2 cellular contexts compared by ENCODE assay signal in the genomic region with DNA sequence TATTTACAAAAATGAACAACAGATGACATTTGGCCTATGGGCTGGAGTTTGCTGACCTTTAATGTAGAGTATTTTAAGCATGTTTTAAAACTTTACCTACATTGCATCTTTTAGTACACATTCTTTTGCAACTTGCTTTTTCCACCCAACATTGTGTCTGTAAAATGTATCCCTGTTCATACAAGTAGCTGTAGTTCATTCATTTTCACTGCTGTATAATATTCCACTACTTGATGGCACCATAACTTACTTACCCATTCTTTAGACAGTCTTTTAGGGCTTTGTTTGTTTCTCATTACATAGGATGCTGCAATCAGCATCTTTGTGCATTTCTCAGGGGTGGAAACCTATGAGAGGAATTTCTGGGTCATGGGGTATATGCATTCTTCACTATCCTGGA.
TF ChIP-seq lines count a peak whose summit lies in the region.

No MANE protein-coding gene starts in this region.

TF ChIP-seq in HepG2, 621 proteins besides CTCF, POLR2A, EP300 and RAD21 (continued from another document):
- TF ChIP-seq, protein P1, sequence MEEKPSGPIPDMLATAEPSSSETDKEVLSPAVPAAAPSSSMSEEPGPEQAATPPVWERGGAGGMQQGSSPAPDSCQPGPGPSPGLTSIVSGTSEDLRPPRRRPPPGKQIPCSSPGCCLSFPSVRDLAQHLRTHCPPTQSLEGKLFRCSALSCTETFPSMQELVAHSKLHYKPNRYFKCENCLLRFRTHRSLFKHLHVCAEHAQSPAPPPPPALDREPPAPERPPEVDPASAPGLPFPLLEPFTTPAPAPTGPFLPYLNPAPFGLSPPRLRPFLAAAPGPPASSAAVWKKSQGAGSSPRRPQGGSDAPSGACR (CRISPR knock-in tag; IDR thresholded peaks at IDR 0.05): no peak
- TF ChIP-seq LCORL (IDR thresholded peaks at IDR 0.05) (no peak), LCORL (CRISPR knock-in tag; IDR thresholded peaks at IDR 0.05) (no peak), NBN (conservative IDR thresholded peaks at IDR 0.05) (no peak), MXD4 (CRISPR knock-in tag; IDR thresholded peaks at IDR 0.05) (no peak), ZNF766 (CRISPR knock-in tag; IDR thresholded peaks at IDR 0.05; ENCODE audit: borderline replicate concordance) (no peak), ARNT (IDR thresholded peaks at IDR 0.05) (no peak), YEATS4 (CRISPR knock-in tag; IDR thresholded peaks at IDR 0.05; ENCODE audit: borderline replicate concordance) (no peak), DPF2 (CRISPR knock-in tag; IDR thresholded peaks at IDR 0.05; ENCODE audit: borderline replicate concordance, low read depth) (no peak), ZNF556 (CRISPR knock-in tag; IDR thresholded peaks at IDR 0.05; ENCODE audit: borderline replicate concordance) (no peak), NFRKB (IDR thresholded peaks at IDR 0.05) (no peak), ZNF589 (CRISPR knock-in tag; conservative IDR thresholded peaks at IDR 0.05) (no peak), ZNF570 (CRISPR knock-in tag; IDR thresholded peaks at IDR 0.05; ENCODE audit: borderline replicate concordance) (no peak), ZNF776 (CRISPR knock-in tag; IDR thresholded peaks at IDR 0.05) (no peak), NPAS2 (CRISPR knock-in tag; IDR thresholded peaks at IDR 0.05; ENCODE audit: borderline replicate concordance) (no peak), GATAD1 (CRISPR knock-in tag; IDR thresholded peaks at IDR 0.05) (no peak), ZSCAN29 (CRISPR knock-in tag; conservative IDR thresholded peaks at IDR 0.05) (no peak), ZNF781 (CRISPR knock-in tag; IDR thresholded peaks at IDR 0.05; ENCODE audit: borderline replicate concordance, not compliant biosample characterization) (no peak)
- TF ChIP-seq, protein P2, sequence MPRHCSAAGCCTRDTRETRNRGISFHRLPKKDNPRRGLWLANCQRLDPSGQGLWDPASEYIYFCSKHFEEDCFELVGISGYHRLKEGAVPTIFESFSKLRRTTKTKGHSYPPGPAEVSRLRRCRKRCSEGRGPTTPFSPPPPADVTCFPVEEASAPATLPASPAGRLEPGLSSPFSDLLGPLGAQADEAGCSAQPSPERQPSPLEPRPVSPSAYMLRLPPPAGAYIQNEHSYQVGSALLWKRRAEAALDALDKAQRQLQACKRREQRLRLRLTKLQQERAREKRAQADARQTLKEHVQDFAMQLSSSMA (CRISPR knock-in tag; IDR thresholded peaks at IDR 0.05): no peak

TF ChIP-seq in K562, 482 proteins besides CTCF, POLR2A, EP300 and RAD21 (continued from another document):
- TF ChIP-seq, protein P3, sequence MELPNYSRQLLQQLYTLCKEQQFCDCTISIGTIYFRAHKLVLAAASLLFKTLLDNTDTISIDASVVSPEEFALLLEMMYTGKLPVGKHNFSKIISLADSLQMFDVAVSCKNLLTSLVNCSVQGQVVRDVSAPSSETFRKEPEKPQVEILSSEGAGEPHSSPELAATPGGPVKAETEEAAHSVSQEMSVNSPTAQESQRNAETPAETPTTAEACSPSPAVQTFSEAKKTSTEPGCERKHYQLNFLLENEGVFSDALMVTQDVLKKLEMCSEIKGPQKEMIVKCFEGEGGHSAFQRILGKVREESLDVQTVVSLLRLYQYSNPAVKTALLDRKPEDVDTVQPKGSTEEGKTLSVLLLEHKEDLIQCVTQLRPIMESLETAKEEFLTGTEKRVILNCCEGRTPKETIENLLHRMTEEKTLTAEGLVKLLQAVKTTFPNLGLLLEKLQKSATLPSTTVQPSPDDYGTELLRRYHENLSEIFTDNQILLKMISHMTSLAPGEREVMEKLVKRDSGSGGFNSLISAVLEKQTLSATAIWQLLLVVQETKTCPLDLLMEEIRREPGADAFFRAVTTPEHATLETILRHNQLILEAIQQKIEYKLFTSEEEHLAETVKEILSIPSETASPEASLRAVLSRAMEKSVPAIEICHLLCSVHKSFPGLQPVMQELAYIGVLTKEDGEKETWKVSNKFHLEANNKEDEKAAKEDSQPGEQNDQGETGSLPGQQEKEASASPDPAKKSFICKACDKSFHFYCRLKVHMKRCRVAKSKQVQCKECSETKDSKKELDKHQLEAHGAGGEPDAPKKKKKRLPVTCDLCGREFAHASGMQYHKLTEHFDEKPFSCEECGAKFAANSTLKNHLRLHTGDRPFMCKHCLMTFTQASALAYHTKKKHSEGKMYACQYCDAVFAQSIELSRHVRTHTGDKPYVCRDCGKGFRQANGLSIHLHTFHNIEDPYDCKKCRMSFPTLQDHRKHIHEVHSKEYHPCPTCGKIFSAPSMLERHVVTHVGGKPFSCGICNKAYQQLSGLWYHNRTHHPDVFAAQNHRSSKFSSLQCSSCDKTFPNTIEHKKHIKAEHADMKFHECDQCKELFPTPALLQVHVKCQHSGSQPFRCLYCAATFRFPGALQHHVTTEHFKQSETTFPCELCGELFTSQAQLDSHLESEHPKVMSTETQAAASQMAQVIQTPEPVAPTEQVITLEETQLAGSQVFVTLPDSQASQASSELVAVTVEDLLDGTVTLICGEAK (IDR thresholded peaks at IDR 0.05): peak; percentile 74
- TF ChIP-seq, protein P3 (CRISPR knock-in tag; IDR thresholded peaks at IDR 0.05): no peak
- TF ChIP-seq, protein P4, sequence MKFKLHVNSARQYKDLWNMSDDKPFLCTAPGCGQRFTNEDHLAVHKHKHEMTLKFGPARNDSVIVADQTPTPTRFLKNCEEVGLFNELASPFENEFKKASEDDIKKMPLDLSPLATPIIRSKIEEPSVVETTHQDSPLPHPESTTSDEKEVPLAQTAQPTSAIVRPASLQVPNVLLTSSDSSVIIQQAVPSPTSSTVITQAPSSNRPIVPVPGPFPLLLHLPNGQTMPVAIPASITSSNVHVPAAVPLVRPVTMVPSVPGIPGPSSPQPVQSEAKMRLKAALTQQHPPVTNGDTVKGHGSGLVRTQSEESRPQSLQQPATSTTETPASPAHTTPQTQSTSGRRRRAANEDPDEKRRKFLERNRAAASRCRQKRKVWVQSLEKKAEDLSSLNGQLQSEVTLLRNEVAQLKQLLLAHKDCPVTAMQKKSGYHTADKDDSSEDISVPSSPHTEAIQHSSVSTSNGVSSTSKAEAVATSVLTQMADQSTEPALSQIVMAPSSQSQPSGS (CRISPR knock-in tag; IDR thresholded peaks at IDR 0.05): no peak
